In the genomic region with DNA sequence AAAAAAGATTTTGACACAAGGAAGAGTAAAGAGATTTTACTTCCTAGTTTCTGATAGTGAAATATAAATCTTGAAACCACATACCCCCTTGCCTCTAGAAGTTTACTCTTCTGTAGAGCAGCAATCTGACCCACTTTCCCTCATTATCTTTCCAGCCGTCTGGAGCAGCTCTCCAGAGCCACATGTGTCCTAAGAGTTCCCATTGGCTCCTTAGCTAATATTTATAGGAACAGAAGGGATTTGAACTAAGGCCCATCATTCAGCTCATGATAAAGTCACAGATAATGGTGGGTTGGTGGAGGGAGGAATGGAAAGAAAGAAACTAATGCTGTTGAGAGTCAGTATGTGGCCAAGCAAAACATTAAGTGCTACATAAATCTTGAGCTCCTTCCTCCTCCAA, we compare ENCODE assay signal across 13 cellular contexts.
"Had no signal": no experiment of that assay in that cellular context is flagged by ENCODE, and none has a peak within 500 bp of the region (broad histone marks: within the 10 kb centered on the region; RNA-seq: fewer than 3 reads in every experiment).

No MANE protein-coding gene starts in this region.

- H3K36me3 ChIP-seq: adrenal gland, left lung, upper lobe of left lung had no signal

- H3K4me1 ChIP-seq: testis, upper lobe of left lung had no signal

- H3K27ac ChIP-seq: adrenal gland, left lung, testis, upper lobe of left lung had no signal

- DNase-seq: activated CD4-positive, alpha-beta T cell treated with anti-CD3 and anti-CD28 coated beads, Interleukin-2, amount 50 U/mL, for 4 hours; activated gamma-delta T cell treated with Interleukin-2 at 50 U/mL for 16 hours; adrenal gland; caudate nucleus; endodermal cell; hypothalamus; islet precursor cell; left lung; small intestine; stimulated activated CD4-positive, alpha-beta T cell treated with anti-CD3 and anti-CD28 coated beads, Interleukin-4, amount 100 ng/mL, for 24 hours; testis; upper lobe of left lung had no signal

- H3K4me3 ChIP-seq: adrenal gland, left lung, testis, upper lobe of left lung had no signal

- H3K27me3 ChIP-seq: adrenal gland, left lung, testis, upper lobe of left lung had no signal

- H3K9me3 ChIP-seq: adrenal gland, left lung, testis, upper lobe of left lung had no signal

- ATAC-seq: activated naive CD4-positive, alpha-beta T cell treated with anti-CD3 and anti-CD28 coated beads, Interleukin-2, amount 50 U/mL, for 72 hours; left lung had no signal
